Comparison of ENCODE assay signal across 10 cellular contexts in genomic region chr10:95742529-95742884, GRCh38. TPM values are rescaled to one million over a fixed set of nuclear protein-coding genes. Genes with fewer than 3 reads are reported as not detected.
DNase-seq lines count a peak whose midpoint lies in the region; ATAC-seq, FAIRE-seq and TF ChIP-seq lines count a peak whose summit lies in the region.
"Had no signal": no experiment of that assay in that cellular context is flagged by ENCODE, and none has a peak within 500 bp of the region (broad histone marks: within the 10 kb centered on the region; RNA-seq: fewer than 3 reads in every experiment).

No MANE protein-coding gene starts in this region.

- H3K9ac ChIP-seq in IMR-90 (ENCODE audit: low read depth, low read length) (no peak overlapping the region), colonic mucosa (ENCODE audit: low read depth in 2 of 2, low read length in 2 of 2) (no peak overlapping the region), rectal smooth muscle tissue (ENCODE audit: low read length) (no peak overlapping the region)

- DNase-seq in IMR-90 (peak; percentile 5), colonic mucosa (peak; percentile 70), activated gamma-delta T cell treated with Interleukin-2 at 50 U/mL for 16 hours (no peak), activated gamma-delta T cell (lab: John Stamatoyannopoulos, UW) (no peak), H54 (ENCODE audit: insufficient read length, low spot score) (no peak)
- DNase-seq: midbrain had no signal

- H3K9me1 ChIP-seq in IMR-90 (ENCODE audit: insufficient read depth, low read length), result no peaks in the 10 kb centered on the region

- dilution Hi-C loops in IMR-90 (cut with HindIII; ENCODE audit: low sequenced_read_pairs, unreplicated experiment), result no loop called here

- H2BK20ac ChIP-seq in IMR-90 (ENCODE audit: low read depth, low read length), result no peak overlapping the region

- no peak overlapping the region for H2AFZ ChIP-seq in IMR-90 (replicated peaks; ENCODE audit: low read length, poor library complexity)

- no peak overlapping the region for H3K4me2 ChIP-seq in IMR-90 (ENCODE audit: low read depth, low read length)

- H2AK9ac ChIP-seq in IMR-90 (replicated peaks; ENCODE audit: low read depth, low read length, poor library complexity), result no peak overlapping the region

- H4K20me1 ChIP-seq in IMR-90 (ENCODE audit: insufficient read depth, low read length), result no peaks in the 10 kb centered on the region

- no TSS peak for BruUV-seq in IMR-90 (replicated peaks; lab: Mats Ljungman, UMichigan)

- H3K14ac ChIP-seq in IMR-90 (replicated peaks; ENCODE audit: low read depth, low read length), result no peak overlapping the region

- FAIRE-seq in H54 (lab: Jason Lieb, UNC), result no peak

- no peaks in the 10 kb centered on the region for H3K79me1 ChIP-seq in IMR-90 (ENCODE audit: low read depth in 1 of 2, low read length in 2 of 2)

- TF ChIP-seq CTCF in IMR-90 (conservative IDR thresholded peaks at IDR 0.05; ENCODE audit: low read depth, low read length) (no peak), colonic mucosa (IDR thresholded peaks at IDR 0.05) (no peak)

- TF ChIP-seq POLR2A in IMR-90 (IDR thresholded peaks at IDR 0.05; ENCODE audit: low read depth, low read length), result no peak
- TF ChIP-seq POLR2A in H54 (IDR thresholded peaks at IDR 0.05; ENCODE audit: low read depth, low read length), result no peak

- H3K18ac ChIP-seq in IMR-90 (ENCODE audit: low read depth, low read length), result no peak overlapping the region

- H3K23ac ChIP-seq in IMR-90 (ENCODE audit: low read depth, low read length), result no peak overlapping the region

- H3K4me1 ChIP-seq in IMR-90 (ENCODE audit: control insufficient read depth, insufficient read depth, low read length) (peaks cover 2% of the 10 kb centered on the region), colonic mucosa (no peaks in the 10 kb centered on the region), rectal smooth muscle tissue (ENCODE audit: control insufficient read depth, insufficient read depth, low read length) (peaks cover 12% of the 10 kb centered on the region)
- H3K4me1 ChIP-seq: SJSA1 had no signal

- no peak overlapping the region for H2AK5ac ChIP-seq in IMR-90 (ENCODE audit: low read depth, low read length)

- POLR2A ChIA-PET in IMR-90 (lab: Charles Lee; ENCODE audit: unreplicated experiment), result no interaction called here

- H3K36me3 ChIP-seq in IMR-90 (ENCODE audit: control insufficient read depth, insufficient read depth, low read length) (no peaks in the 10 kb centered on the region), colonic mucosa (no peaks in the 10 kb centered on the region), rectal smooth muscle tissue (ENCODE audit: control insufficient read depth, insufficient read depth, low read length) (no peaks in the 10 kb centered on the region)
- H3K36me3 ChIP-seq: SJSA1 had no signal

- in situ Hi-C loops in IMR-90 (cut with MboI; ENCODE audit: low sequenced_read_pairs), result no loop called here

- intact Hi-C loops in IMR-90 (cut with micrococcal nuclease), result no loop called here
- intact Hi-C loops in colonic mucosa (cut with DNase I), result no loop called here

- H3K4ac ChIP-seq in IMR-90 (ENCODE audit: low read depth, low read length), result no peak overlapping the region

- TF ChIP-seq RAD21 in IMR-90 (IDR thresholded peaks at IDR 0.05; ENCODE audit: low read length), result no peak

- peak; percentile 3 for ATAC-seq in GM18499 (IDR thresholded peaks at IDR 0.05; ENCODE audit: insufficient read depth, unreplicated experiment)
- ATAC-seq in IMR-90 (ENCODE audit: low read depth), result no peak
- no peak for ATAC-seq in HG03045 (IDR thresholded peaks at IDR 0.05; ENCODE audit: unreplicated experiment)

- H2BK5ac ChIP-seq in IMR-90 (ENCODE audit: low read depth, low read length, poor library complexity, severe bottlenecking), result no peak overlapping the region

- H2BK120ac ChIP-seq in IMR-90 (ENCODE audit: low read depth, low read length), result no peak overlapping the region

- H3K9me3 ChIP-seq in IMR-90 (ENCODE audit: control insufficient read depth, insufficient read depth, low read length) (no peaks in the 10 kb centered on the region), colonic mucosa (no peaks in the 10 kb centered on the region)
- H3K9me3 ChIP-seq: SJSA1 had no signal

- H3K27me3 ChIP-seq in IMR-90 (ENCODE audit: control insufficient read depth, insufficient read depth, low read length), result no peaks in the 10 kb centered on the region
- H3K27me3 ChIP-seq in colonic mucosa, result no peaks in the 10 kb centered on the region
- H3K27me3 ChIP-seq in rectal smooth muscle tissue (ENCODE audit: control insufficient read depth, insufficient read depth, low read length), result no peaks in the 10 kb centered on the region
- H3K27me3 ChIP-seq: SJSA1 had no signal

- no peak overlapping the region for H4K5ac ChIP-seq in IMR-90 (ENCODE audit: low read depth, low read length)

- no peak overlapping the region for H3K56ac ChIP-seq in IMR-90 (ENCODE audit: extremely low read depth, insufficient read depth, low read length)

- CTCF ChIA-PET in IMR-90 (lab: Yijun Ruan, JAX), result interaction anchor here (3.1 kb wide), 1 partner anchor 49 kb away, joined by 8 read pairs; the partner anchor contains the start of gene TCTN3

- H3K4me3 ChIP-seq in IMR-90 (ENCODE audit: insufficient read depth, low read depth, low read length), result no peak overlapping the region
- no peak overlapping the region for H3K4me3 ChIP-seq in colonic mucosa
- H3K4me3 ChIP-seq in rectal smooth muscle tissue (ENCODE audit: low read length), result no peak overlapping the region
- H3K4me3 ChIP-seq: SJSA1 had no signal

- WGBS in IMR-90 (ENCODE audit: extremely low coverage in 2 of 2, insufficient read length in 1 of 2), 2 experiments, result 0% methylated on average over 1 of the region's 3 CpGs; no CpG with 5 or more reads in 1 of the 2 experiments

- no peak overlapping the region for H2BK15ac ChIP-seq in IMR-90 (ENCODE audit: low read depth, low read length)

- H3K27ac ChIP-seq in IMR-90 (ENCODE audit: insufficient read depth, low read length) (no peak overlapping the region), colonic mucosa (peak overlapping the region; percentile 32), rectal smooth muscle tissue (ENCODE audit: low read depth, low read length) (peak overlapping the region; percentile 42)
- H3K27ac ChIP-seq: SJSA1 had no signal

- no peak overlapping the region for H4K8ac ChIP-seq in IMR-90 (ENCODE audit: low read depth in 2 of 2, low read length in 2 of 2)

- no peak overlapping the region for H4K91ac ChIP-seq in IMR-90 (ENCODE audit: insufficient read depth, low read depth, low read length)

TF ChIP-seq in IMR-90, 13 proteins besides CTCF, POLR2A, EP300 and RAD21:
- TF ChIP-seq, protein P1, sequence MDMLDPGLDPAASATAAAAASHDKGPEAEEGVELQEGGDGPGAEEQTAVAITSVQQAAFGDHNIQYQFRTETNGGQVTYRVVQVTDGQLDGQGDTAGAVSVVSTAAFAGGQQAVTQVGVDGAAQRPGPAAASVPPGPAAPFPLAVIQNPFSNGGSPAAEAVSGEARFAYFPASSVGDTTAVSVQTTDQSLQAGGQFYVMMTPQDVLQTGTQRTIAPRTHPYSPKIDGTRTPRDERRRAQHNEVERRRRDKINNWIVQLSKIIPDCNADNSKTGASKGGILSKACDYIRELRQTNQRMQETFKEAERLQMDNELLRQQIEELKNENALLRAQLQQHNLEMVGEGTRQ (IDR thresholded peaks at IDR 0.05; ENCODE audit: low read depth, low read length), result no peak
- no peak for TF ChIP-seq MAFK (IDR thresholded peaks at IDR 0.05; ENCODE audit: low read depth, low read length)
- no peak for TF ChIP-seq RFX5 (IDR thresholded peaks at IDR 0.05; ENCODE audit: low read depth, low read length)
- TF ChIP-seq, protein P2, sequence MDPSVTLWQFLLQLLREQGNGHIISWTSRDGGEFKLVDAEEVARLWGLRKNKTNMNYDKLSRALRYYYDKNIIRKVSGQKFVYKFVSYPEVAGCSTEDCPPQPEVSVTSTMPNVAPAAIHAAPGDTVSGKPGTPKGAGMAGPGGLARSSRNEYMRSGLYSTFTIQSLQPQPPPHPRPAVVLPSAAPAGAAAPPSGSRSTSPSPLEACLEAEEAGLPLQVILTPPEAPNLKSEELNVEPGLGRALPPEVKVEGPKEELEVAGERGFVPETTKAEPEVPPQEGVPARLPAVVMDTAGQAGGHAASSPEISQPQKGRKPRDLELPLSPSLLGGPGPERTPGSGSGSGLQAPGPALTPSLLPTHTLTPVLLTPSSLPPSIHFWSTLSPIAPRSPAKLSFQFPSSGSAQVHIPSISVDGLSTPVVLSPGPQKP (IDR thresholded peaks at IDR 0.05; ENCODE audit: borderline replicate concordance, low read depth, low read length), result no peak
- TF ChIP-seq CEBPB (IDR thresholded peaks at IDR 0.05; ENCODE audit: low read depth, low read length), result no peak
- TF ChIP-seq RCOR1 (IDR thresholded peaks at IDR 0.05; ENCODE audit: insufficient replicate concordance, low read length), result no peak
- no peak for TF ChIP-seq NFE2L2 (IDR thresholded peaks at IDR 0.05; ENCODE audit: low read depth, low read length)
- TF ChIP-seq MXI1 (IDR thresholded peaks at IDR 0.05; ENCODE audit: borderline replicate concordance, low read depth, low read length), result no peak

RNA-seq across cellular contexts. Expression of gene ENTPD1, which starts 13.5 kb away (rescaled TPM):
- total RNA-seq in IMR-90 (2012; rRNA removed) (under 0.01 TPM in 1 of 2 replicates, not detected in the other), colonic mucosa (10 to 100 TPM in 1 of 2 donors, 1 to 10 TPM in 1; 4.5 to 10.8 TPM)
- not detected in 2 replicates for polyA plus RNA-seq in IMR-90 (2012; rRNA removed)
- not detected in 2 replicates for polyA plus RNA-seq in IMR-90 (2012; cell fraction: cytosol; rRNA removed)
- 0.09 TPM in 1 of 2 replicates, not detected in the other for polyA plus RNA-seq in IMR-90 (2012; cell fraction: nucleus; rRNA removed; ENCODE audit: low replicate concordance)
- total RNA-seq: SJSA1 had no signal

RNA-seq across cellular contexts. Expression of gene TCTN3, which starts 48.8 kb away (rescaled TPM):
- total RNA-seq in IMR-90 (2012; rRNA removed) (20.6 and 26.9 TPM in 2 replicates), colonic mucosa (10 to 100 TPM; 32.0 to 40.7 TPM)
- polyA plus RNA-seq in IMR-90 (2012; rRNA removed), result 35.1 and 38.6 TPM in 2 replicates
- 20.3 and 61.4 TPM in 2 replicates for polyA plus RNA-seq in IMR-90 (2012; cell fraction: cytosol; rRNA removed)
- polyA plus RNA-seq in IMR-90 (2012; cell fraction: nucleus; rRNA removed; ENCODE audit: low replicate concordance), result 17.8 and 23.1 TPM in 2 replicates

Comparison
In these comparisons a context has a peak if more than half of its experiments do, and no peak if none do; other contexts are left out.
1. DNase-seq: peak in IMR-90 (single experiment) and colonic mucosa (single experiment); none in activated gamma-delta T cell treated with Interleukin-2 at 50 U/mL for 16 hours (single experiment), activated gamma-delta T cell (single experiment) and H54 (single experiment).